In genomic region chr22:41243361-41243760, GRCh38 we compare ENCODE assay signal across 1 cellular context.
TF ChIP-seq lines count a peak whose summit lies in the region.

No MANE protein-coding gene starts in this region.

TF ChIP-seq in GM23338, 12 proteins besides CTCF, POLR2A, EP300 and RAD21:
- TF ChIP-seq ZNF462 (CRISPR knock-in tag; IDR thresholded peaks at IDR 0.05) (no peak), CREB1 (CRISPR knock-in tag; IDR thresholded peaks at IDR 0.05; ENCODE audit: low read depth) (no peak), POLR2AphosphoS5 (IDR thresholded peaks at IDR 0.05; ENCODE audit: low read depth) (no peak), STAT1 (IDR thresholded peaks at IDR 0.05; ENCODE audit: unreplicated experiment) (no peak), EZH2phosphoT487 (IDR thresholded peaks at IDR 0.05; ENCODE audit: unreplicated experiment) (no peak), ETS1 (IDR thresholded peaks at IDR 0.05) (no peak), EZH2 (IDR thresholded peaks at IDR 0.05; ENCODE audit: low read depth, unreplicated experiment) (no peak), ZNF331 (CRISPR knock-in tag; IDR thresholded peaks at IDR 0.05; ENCODE audit: low read depth) (no peak), JUNB (IDR thresholded peaks at IDR 0.05; ENCODE audit: unreplicated experiment) (no peak), ZNF114 (CRISPR knock-in tag; IDR thresholded peaks at IDR 0.05) (no peak), REST (IDR thresholded peaks at IDR 0.05; ENCODE audit: unreplicated experiment) (no peak), NANOG (IDR thresholded peaks at IDR 0.05; ENCODE audit: borderline replicate concordance) (no peak)
